ENCODE assay signal across 30 cellular contexts in the genomic region with DNA sequence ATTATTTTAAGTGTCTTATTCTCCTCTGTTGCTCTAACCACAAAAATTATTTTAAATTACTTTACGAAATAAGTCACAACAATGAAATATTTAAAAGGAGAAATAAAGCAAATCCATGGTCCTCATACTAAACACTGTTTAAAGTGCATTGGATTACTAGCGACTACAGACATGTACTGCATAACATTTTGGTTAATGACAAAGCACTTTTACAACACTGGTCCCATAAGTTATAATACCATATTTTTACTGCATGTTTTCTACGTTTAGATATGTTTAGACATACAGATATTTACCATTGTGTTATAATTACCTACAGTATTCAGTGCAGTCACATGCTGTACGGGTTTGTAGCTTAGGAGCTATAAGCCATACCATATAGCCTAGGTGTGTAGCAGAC. TPM values are rescaled to one million over a fixed set of nuclear protein-coding genes. Genes with fewer than 3 reads are reported as not detected.
"Had no signal": no experiment of that assay in that cellular context is flagged by ENCODE, and none has a peak within 500 bp of the region (broad histone marks: within the 10 kb centered on the region; RNA-seq: fewer than 3 reads in every experiment).

No MANE protein-coding gene starts in this region.

- ATAC-seq: effector memory CD8-positive, alpha-beta T cell; esophagus mucosa; foreskin keratinocyte; gastrocnemius medialis; gastroesophageal sphincter; heart left ventricle; heart right ventricle had no signal

- H3K4me3 ChIP-seq: colonic mucosa, coronary artery, dorsolateral prefrontal cortex, esophagus muscularis mucosa, esophagus squamous epithelium, gastrocnemius medialis, gastroesophageal sphincter, heart left ventricle, heart right ventricle had no signal

- H3K9me3 ChIP-seq: colonic mucosa, esophagus muscularis mucosa, esophagus squamous epithelium, gastrocnemius medialis, gastroesophageal sphincter, heart left ventricle, heart right ventricle had no signal

- DNase-seq: colonic mucosa; cortex of kidney; dermis blood vessel endothelial cell; dorsolateral prefrontal cortex; effector CD4-positive, alpha-beta T cell; effector CD8-positive, alpha-beta T cell; effector memory CD4-positive, alpha-beta T cell; effector memory CD8-positive, alpha-beta T cell; endodermal cell; erythroblast; esophagus squamous epithelium; foreskin fibroblast; foreskin keratinocyte; foreskin melanocyte; gastrocnemius medialis; glutamatergic neuron; heart left ventricle; heart right ventricle had no signal

- FAIRE-seq: colon, endometrium, endothelial cell of umbilical vein, frontal cortex had no signal

- H3K36me3 ChIP-seq: colonic mucosa had no signal

- H3K27me3 ChIP-seq: colonic mucosa, dorsolateral prefrontal cortex, esophagus muscularis mucosa, esophagus squamous epithelium, foreskin keratinocyte, gastrocnemius medialis, gastroesophageal sphincter, heart left ventricle, heart right ventricle had no signal

- H3K4me1 ChIP-seq: colonic mucosa, foreskin keratinocyte had no signal

- H3K27ac ChIP-seq: colonic mucosa, coronary artery, dorsolateral prefrontal cortex, epithelial cell of prostate, esophagus squamous epithelium, foreskin keratinocyte, gastrocnemius medialis, heart left ventricle, heart right ventricle had no signal

RNA-seq across cellular contexts. Expression of a gene that starts 59.2 kb away (rescaled TPM):
- total RNA-seq: dermis blood vessel endothelial cell, dermis microvascular lymphatic vessel endothelial cell, endodermal cell, endothelial cell of umbilical vein, epithelial cell of proximal tubule, fibroblast of villous mesenchyme, foreskin keratinocyte had no signal
- polyA plus RNA-seq: endothelial cell of umbilical vein, foreskin keratinocyte had no signal
